ENCODE assay signal across 20 cellular contexts in genomic region chr12:124888203-124888602, GRCh38.
"Had no signal": no experiment of that assay in that cellular context is flagged by ENCODE, and none has a peak within 500 bp of the region (broad histone marks: within the 10 kb centered on the region; RNA-seq: fewer than 3 reads in every experiment).

No MANE protein-coding gene starts in this region.

- H3K4me3 ChIP-seq: dorsolateral prefrontal cortex, esophagus muscularis mucosa, mucosa of descending colon, right atrium auricular region, smooth muscle cell, thyroid gland had no signal

- H3K36me3 ChIP-seq: esophagus muscularis mucosa, neutrophil, right atrium auricular region, thyroid gland had no signal

- H3K4me1 ChIP-seq: foreskin keratinocyte, right atrium auricular region had no signal

- DNase-seq: central memory CD4-positive, alpha-beta T cell; cortex of kidney; dorsolateral prefrontal cortex; effector memory CD8-positive, alpha-beta T cell; foreskin keratinocyte; immature natural killer cell; kidney; left cardiac atrium; left ventricle myocardium superior; mesendoderm; naive thymus-derived CD8-positive, alpha-beta T cell; stimulated activated CD4-positive, alpha-beta T cell treated with anti-CD3 and anti-CD28 coated beads, Interleukin-2, amount 100 ng/mL, for 48 hours; stimulated activated naive CD4-positive, alpha-beta T cell treated with Interleukin-2 at 50 U/mL for 16 hours; thyroid gland had no signal

- H3K27me3 ChIP-seq: dorsolateral prefrontal cortex, esophagus muscularis mucosa, foreskin keratinocyte, neutrophil, right atrium auricular region, thyroid gland had no signal

- H3K9me3 ChIP-seq: esophagus muscularis mucosa, mucosa of descending colon, neutrophil, right atrium auricular region, thyroid gland had no signal

- H3K27ac ChIP-seq: epithelial cell of prostate, esophagus muscularis mucosa, foreskin keratinocyte, neutrophil, right atrium auricular region, thyroid gland had no signal

- ATAC-seq: effector memory CD8-positive, alpha-beta T cell; foreskin keratinocyte; left cardiac atrium; left ventricle myocardium superior; mucosa of descending colon; naive thymus-derived CD8-positive, alpha-beta T cell had no signal
